22 cellular contexts compared by ENCODE assay signal in the genomic region with DNA sequence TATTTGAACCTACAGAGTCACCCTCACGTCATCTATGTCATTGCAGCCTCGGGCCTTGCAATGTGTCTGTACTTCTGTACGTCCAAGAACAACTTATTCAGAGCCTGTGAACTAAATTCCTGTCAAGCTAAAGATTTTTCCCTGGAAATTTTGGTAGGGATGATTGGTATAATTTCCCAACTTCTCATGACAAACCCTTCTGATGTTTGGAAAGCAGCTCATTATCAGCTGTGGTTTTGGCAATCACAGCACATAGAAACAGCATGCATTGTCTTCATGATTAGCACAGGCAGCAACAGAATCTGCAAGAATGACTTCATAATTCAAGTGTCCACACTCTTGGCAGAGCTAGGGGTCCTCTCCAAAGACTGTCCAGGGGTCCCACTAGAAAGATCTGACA. TPM values are rescaled to one million over a fixed set of nuclear protein-coding genes. Genes with fewer than 3 reads are reported as not detected.
DNase-seq lines count a peak whose midpoint lies in the region; ATAC-seq and TF ChIP-seq lines count a peak whose summit lies in the region.
"Had no signal": no experiment of that assay in that cellular context is flagged by ENCODE, and none has a peak within 500 bp of the region (broad histone marks: within the 10 kb centered on the region; RNA-seq: fewer than 3 reads in every experiment).

No MANE protein-coding gene starts in this region.

- no peak overlapping the region for H2AK5ac ChIP-seq in IMR-90 (ENCODE audit: low read depth, low read length)

- no peak overlapping the region for H2BK15ac ChIP-seq in IMR-90 (ENCODE audit: low read depth, low read length)

- H3K36me3 ChIP-seq in IMR-90 (ENCODE audit: control insufficient read depth, insufficient read depth, low read length) (no peaks in the 10 kb centered on the region), mammary epithelial cell (ENCODE audit: insufficient read depth, low read length) (no peaks in the 10 kb centered on the region)
- H3K36me3 ChIP-seq: cardiac muscle cell, neutrophil, tibial artery had no signal

- no peak overlapping the region for H2BK5ac ChIP-seq in IMR-90 (ENCODE audit: low read depth, low read length, poor library complexity, severe bottlenecking)

- H3K4ac ChIP-seq in IMR-90 (ENCODE audit: low read depth, low read length), result no peak overlapping the region

- no CpG with 5 or more reads among the region's 3 CpGs for WGBS in IMR-90 (ENCODE audit: extremely low coverage in 2 of 2, insufficient read length in 1 of 2), 2 experiments
- WGBS in mammary epithelial cell (ENCODE audit: low coverage, missing lambda C conversion rate), result 22% methylated on average over 3 of the region's 3 CpGs

- ATAC-seq in IMR-90 (ENCODE audit: low read depth), result 0 out of 2 replicates have a peak, but pooled peaks have one; percentile 14
- no peak for ATAC-seq in GM18867 (IDR thresholded peaks at IDR 0.05; ENCODE audit: unreplicated experiment)

- TF ChIP-seq CTCF in IMR-90 (conservative IDR thresholded peaks at IDR 0.05; ENCODE audit: low read depth, low read length) (no peak), mammary epithelial cell (conservative IDR thresholded peaks at IDR 0.05 in 1 of 2, IDR thresholded peaks at IDR 0.05 in 1 of 2; ENCODE audit: extremely low read depth in 1 of 2, insufficient read depth in 1 of 2, low read depth in 1 of 2, low read length in 2 of 2) (no peak)

- H3K27ac ChIP-seq in IMR-90 (ENCODE audit: insufficient read depth, low read length), result no peak overlapping the region
- H3K27ac ChIP-seq in mammary epithelial cell (ENCODE audit: insufficient read depth, low read depth, low read length), result no peak overlapping the region
- H3K27ac ChIP-seq: cardiac muscle cell, neutrophil, SK-N-MC, tibial artery had no signal

- H3K18ac ChIP-seq in IMR-90 (ENCODE audit: low read depth, low read length), result no peak overlapping the region

- H3K14ac ChIP-seq in IMR-90 (replicated peaks; ENCODE audit: low read depth, low read length), result no peak overlapping the region

- no peaks in the 10 kb centered on the region for H3K27me3 ChIP-seq in IMR-90 (ENCODE audit: control insufficient read depth, insufficient read depth, low read length)
- H3K27me3 ChIP-seq in mammary epithelial cell (ENCODE audit: insufficient read depth, low read length), result no peaks in the 10 kb centered on the region
- H3K27me3 ChIP-seq: cardiac muscle cell, dorsolateral prefrontal cortex, neutrophil, tibial artery had no signal

- no peaks in the 10 kb centered on the region for H3K9me3 ChIP-seq in IMR-90 (ENCODE audit: control insufficient read depth, insufficient read depth, low read length)
- no peaks in the 10 kb centered on the region for H3K9me3 ChIP-seq in mammary epithelial cell (replicated peaks; ENCODE audit: insufficient read depth, low read length)
- H3K9me3 ChIP-seq: neutrophil, tibial artery had no signal

- POLR2A ChIA-PET in IMR-90 (lab: Charles Lee; ENCODE audit: unreplicated experiment), result no interaction called here

- no peaks in the 10 kb centered on the region for H3K79me2 ChIP-seq in mammary epithelial cell (ENCODE audit: insufficient read depth, low read length)

- 0 out of 2 replicates have a peak, but pooled peaks cover 1% of the 10 kb centered on the region for H3K4me1 ChIP-seq in IMR-90 (ENCODE audit: control insufficient read depth, insufficient read depth, low read length)
- H3K4me1 ChIP-seq in mammary epithelial cell (ENCODE audit: insufficient read depth, low read length), result no peaks in the 10 kb centered on the region
- H3K4me1 ChIP-seq: tibial artery had no signal

- in situ Hi-C loops in IMR-90 (cut with MboI; ENCODE audit: low sequenced_read_pairs) (no loop called here), mammary epithelial cell (cut with MboI; ENCODE audit: low sequenced_read_pairs in 2 of 2) (no loop called here)

- intact Hi-C loops in IMR-90 (cut with micrococcal nuclease) (no loop called here), mammary epithelial cell (cut with micrococcal nuclease) (loop anchor here (5.0 kb wide), 1 partner anchor 50 kb away; no protein-coding TSS in a partner anchor)

- DNase-seq in Ammon's horn (ENCODE audit: low spot score) (peak; percentile 44), IMR-90 (peak; percentile 46), cerebellar cortex (ENCODE audit: low spot score) (peak; percentile 22), non-pigmented ciliary epithelial cell (ENCODE audit: low read depth) (peak; percentile 4), NK-92 (lab: John Stamatoyannopoulos, UW; ENCODE audit: unreplicated experiment) (no peak), mammary epithelial cell (no peak)
- DNase-seq: activated CD4-positive, alpha-beta T cell treated with anti-CD3 and anti-CD28 coated beads, Interleukin-2, amount 10 ng/mL, durations not matched to agents 24 days and 14 days; activated CD8-positive, alpha-beta memory T cell treated with anti-CD3 and anti-CD28 coated beads, Interleukin-2, amount 50 U/mL, for 4 hours; activated naive CD8-positive, alpha-beta T cell treated with anti-CD3 and anti-CD28 coated beads, Interleukin-2, amount 10 ng/mL, durations not matched to agents 7 days and 5 days; dorsolateral prefrontal cortex; H9; islet precursor cell; NCI-H1436 treated with DMSO at 0.1 percent for 48 hours; NCI-H524 treated with DMSO at 0.1 percent for 48 hours; stimulated activated CD4-positive, alpha-beta T cell treated with anti-CD3 and anti-CD28 coated beads, Interleukin-4, amount 100 ng/mL, for 24 hours; stimulated activated naive CD4-positive, alpha-beta T cell treated with Interleukin-2 at 50 U/mL for 16 hours; T-helper 2 cell; tibial artery had no signal

- H4K5ac ChIP-seq in IMR-90 (ENCODE audit: low read depth, low read length), result no peak overlapping the region

- H4K91ac ChIP-seq in IMR-90 (ENCODE audit: insufficient read depth, low read depth, low read length), result no peak overlapping the region

- H4K8ac ChIP-seq in IMR-90 (ENCODE audit: low read depth in 2 of 2, low read length in 2 of 2), result no peak overlapping the region

- peaks cover 0 to 9% of the 10 kb centered on the region in 2 experiments; a peak in 2 of 4 replicates for H3K79me1 ChIP-seq in IMR-90 (ENCODE audit: low read depth in 1 of 2, low read length in 2 of 2)

- BruUV-seq in IMR-90 (replicated peaks; lab: Mats Ljungman, UMichigan) (no TSS peak), mammary epithelial cell (replicated peaks; lab: Mats Ljungman, UMichigan) (no TSS peak)

- H3K9ac ChIP-seq in IMR-90 (ENCODE audit: low read depth, low read length) (no peak overlapping the region), mammary epithelial cell (ENCODE audit: insufficient read depth, low read length) (no peak overlapping the region)

- H3K4me3 ChIP-seq in IMR-90 (ENCODE audit: insufficient read depth, low read depth, low read length), result no peak overlapping the region
- H3K4me3 ChIP-seq in mammary epithelial cell (replicated peaks in 1 of 3; ENCODE audit: insufficient read depth in 1 of 3, low read depth in 2 of 3, low read length in 3 of 3), result no peak overlapping the region
- H3K4me3 ChIP-seq: cardiac muscle cell, dorsolateral prefrontal cortex, SK-N-MC, tibial artery had no signal

- H2AK9ac ChIP-seq in IMR-90 (replicated peaks; ENCODE audit: low read depth, low read length, poor library complexity), result no peak overlapping the region

- no peak for TF ChIP-seq POLR2A in IMR-90 (IDR thresholded peaks at IDR 0.05; ENCODE audit: low read depth, low read length)

- H2BK20ac ChIP-seq in IMR-90 (ENCODE audit: low read depth, low read length), result no peak overlapping the region

- no peaks in the 10 kb centered on the region for H3K9me1 ChIP-seq in IMR-90 (ENCODE audit: insufficient read depth, low read length)

- H3K23ac ChIP-seq in IMR-90 (ENCODE audit: low read depth, low read length), result no peak overlapping the region

- no peak overlapping the region for H2BK120ac ChIP-seq in IMR-90 (ENCODE audit: low read depth, low read length)

- H2AFZ ChIP-seq in IMR-90 (replicated peaks; ENCODE audit: low read length, poor library complexity), result no peak overlapping the region
- H2AFZ ChIP-seq in mammary epithelial cell (ENCODE audit: low read depth, low read length), result no peak overlapping the region

- no peak overlapping the region for H3K56ac ChIP-seq in IMR-90 (ENCODE audit: extremely low read depth, insufficient read depth, low read length)

- H4K20me1 ChIP-seq in IMR-90 (ENCODE audit: insufficient read depth, low read length), result no peaks in the 10 kb centered on the region
- H4K20me1 ChIP-seq in mammary epithelial cell (ENCODE audit: insufficient read depth, low read length), result no peaks in the 10 kb centered on the region

- CTCF ChIA-PET in IMR-90 (lab: Yijun Ruan, JAX) (interaction anchor here (0.6 kb wide), 1 partner anchor 12 kb away, joined by 5 read pairs; no protein-coding TSS in a partner anchor), mammary epithelial cell (lab: Charles Lee; ENCODE audit: low non-redundant PET) (no interaction called here)

- no peak overlapping the region for H3K4me2 ChIP-seq in IMR-90 (ENCODE audit: low read depth, low read length)
- H3K4me2 ChIP-seq in mammary epithelial cell (ENCODE audit: insufficient read depth, low read depth, low read length), result no peak overlapping the region

- dilution Hi-C loops in IMR-90 (cut with HindIII; ENCODE audit: low sequenced_read_pairs, unreplicated experiment) (no loop called here), mammary epithelial cell (cut with HindIII; ENCODE audit: low sequenced_read_pairs) (no loop called here)

- TF ChIP-seq RAD21 in IMR-90 (IDR thresholded peaks at IDR 0.05; ENCODE audit: low read length), result no peak

TF ChIP-seq in IMR-90, 13 proteins besides CTCF, POLR2A, EP300 and RAD21 (continues in another document):
- TF ChIP-seq FOS (IDR thresholded peaks at IDR 0.05; ENCODE audit: low read depth, low read length) (no peak), MAZ (IDR thresholded peaks at IDR 0.05; ENCODE audit: borderline replicate concordance, low read depth, low read length) (no peak), BHLHE40 (IDR thresholded peaks at IDR 0.05; ENCODE audit: low read depth, low read length) (no peak), CEBPB (IDR thresholded peaks at IDR 0.05; ENCODE audit: low read depth, low read length) (no peak)
- TF ChIP-seq, protein P1, sequence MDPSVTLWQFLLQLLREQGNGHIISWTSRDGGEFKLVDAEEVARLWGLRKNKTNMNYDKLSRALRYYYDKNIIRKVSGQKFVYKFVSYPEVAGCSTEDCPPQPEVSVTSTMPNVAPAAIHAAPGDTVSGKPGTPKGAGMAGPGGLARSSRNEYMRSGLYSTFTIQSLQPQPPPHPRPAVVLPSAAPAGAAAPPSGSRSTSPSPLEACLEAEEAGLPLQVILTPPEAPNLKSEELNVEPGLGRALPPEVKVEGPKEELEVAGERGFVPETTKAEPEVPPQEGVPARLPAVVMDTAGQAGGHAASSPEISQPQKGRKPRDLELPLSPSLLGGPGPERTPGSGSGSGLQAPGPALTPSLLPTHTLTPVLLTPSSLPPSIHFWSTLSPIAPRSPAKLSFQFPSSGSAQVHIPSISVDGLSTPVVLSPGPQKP (IDR thresholded peaks at IDR 0.05; ENCODE audit: borderline replicate concordance, low read depth, low read length), result no peak

RNA-seq across cellular contexts. Expression of a gene that starts 49.5 kb away (rescaled TPM):
- total RNA-seq in IMR-90 (2012; rRNA removed) (3.8 and 4.2 TPM in 2 replicates), mammary epithelial cell (1 to 10 TPM in 1 of 2 donors, under 1 TPM in 1; 0.99 to 6.5 TPM)
- polyA plus RNA-seq in IMR-90 (2012; rRNA removed) (5.1 and 8.8 TPM in 2 replicates), mammary epithelial cell (0.46 TPM)
- 1.5 and 2.4 TPM in 2 replicates for polyA plus RNA-seq in IMR-90 (2012; cell fraction: cytosol; rRNA removed)
- 3.8 and 4.5 TPM in 2 replicates for polyA plus RNA-seq in IMR-90 (2012; cell fraction: nucleus; rRNA removed; ENCODE audit: low replicate concordance)
- 0.21 TPM for polyA minus RNA-seq in mammary epithelial cell

Comparison
In these comparisons a context has a peak if more than half of its experiments do, and no peak if none do; other contexts are left out.
1. DNase-seq: peak in Ammon's horn (single experiment), IMR-90 (single experiment), cerebellar cortex (single experiment) and non-pigmented ciliary epithelial cell (single experiment); none in NK-92 (single experiment) and mammary epithelial cell (single experiment).